ENCODE assay signal across 17 cellular contexts in genomic region chrX:44432641-44433040, GRCh38.
DNase-seq lines count a peak whose midpoint lies in the region; ATAC-seq lines count a peak whose summit lies in the region.
"Had no signal": no experiment of that assay in that cellular context is flagged by ENCODE, and none has a peak within 500 bp of the region (broad histone marks: within the 10 kb centered on the region; RNA-seq: fewer than 3 reads in every experiment).

No MANE protein-coding gene starts in this region.

- no peaks in the 10 kb centered on the region for H3K27me3 Mint-ChIP-seq in activated CD4-positive, alpha-beta T cell treated with anti-CD3 and anti-CD28 coated beads, Interleukin-2, amount 10 ng/mL, durations not matched to agents 7 days and 5 days
- H3K27me3 Mint-ChIP-seq: effector memory CD8-positive, alpha-beta T cell had no signal

- H3K4me3 Mint-ChIP-seq in activated CD4-positive, alpha-beta T cell treated with anti-CD3 and anti-CD28 coated beads, Interleukin-2, amount 10 ng/mL, durations not matched to agents 7 days and 5 days, result no peak overlapping the region
- H3K4me3 Mint-ChIP-seq: effector memory CD8-positive, alpha-beta T cell; mesothelial cell of epicardium had no signal

- no peaks in the 10 kb centered on the region for H3K4me1 Mint-ChIP-seq in activated CD4-positive, alpha-beta T cell treated with anti-CD3 and anti-CD28 coated beads, Interleukin-2, amount 10 ng/mL, durations not matched to agents 7 days and 5 days
- H3K4me1 Mint-ChIP-seq: mesothelial cell of epicardium had no signal

- CTCF ChIA-PET in activated CD4-positive, alpha-beta T cell treated with anti-CD3 and anti-CD28 coated beads, Interleukin-2, amount 10 ng/mL, durations not matched to agents 7 days and 5 days (lab: Charles Lee), result no interaction called here

- no peaks in the 10 kb centered on the region for H3K9me3 Mint-ChIP-seq in activated CD4-positive, alpha-beta T cell treated with anti-CD3 and anti-CD28 coated beads, Interleukin-2, amount 10 ng/mL, durations not matched to agents 7 days and 5 days
- H3K9me3 Mint-ChIP-seq: effector memory CD8-positive, alpha-beta T cell had no signal

- DNase-seq in activated CD4-positive, alpha-beta T cell treated with anti-CD3 and anti-CD28 coated beads, Interleukin-2, amount 10 ng/mL, durations not matched to agents 7 days and 5 days, result peak; percentile 6
- DNase-seq in activated CD4-positive, alpha-beta T cell treated with anti-CD3 and anti-CD28 coated beads, Interleukin-2, amount 50 U/mL, for 48 hours, result no peak
- DNase-seq in NCI-H69 (lab: John Stamatoyannopoulos, UW) (peak; percentile 47), renal cortical epithelial cell (ENCODE audit: low read depth) (peak; percentile 72), NCI-H1436 treated with DMSO at 0.1 percent for 48 hours (lab: John Stamatoyannopoulos, UW) (no peak), AG08395 (ENCODE audit: low spot score) (no peak), iPS-NIHi7 (ENCODE audit: extremely low spot score) (no peak)
- DNase-seq: activated CD4-positive, CD25-positive, alpha-beta regulatory T cell; activated T-cell treated with anti-CD3 and anti-CD28 coated beads, Interleukin-2, amount 50 U/mL, for 48 hours; aorta; effector memory CD8-positive, alpha-beta T cell; NCI-H510A treated with DMSO at 0.1 percent for 48 hours; posterior cingulate gyrus; SJCRH30; stimulated activated naive CD4-positive, alpha-beta T cell had no signal

- H3K27ac Mint-ChIP-seq in activated CD4-positive, alpha-beta T cell treated with anti-CD3 and anti-CD28 coated beads, Interleukin-2, amount 10 ng/mL, durations not matched to agents 7 days and 5 days, result no peak overlapping the region
- H3K27ac Mint-ChIP-seq: effector memory CD8-positive, alpha-beta T cell; mesothelial cell of epicardium had no signal

- ATAC-seq in esophagus mucosa, result peak; percentile 6
- ATAC-seq: effector memory CD8-positive, alpha-beta T cell had no signal

- no peaks in the 10 kb centered on the region for H3K36me3 Mint-ChIP-seq in activated CD4-positive, alpha-beta T cell treated with anti-CD3 and anti-CD28 coated beads, Interleukin-2, amount 10 ng/mL, durations not matched to agents 7 days and 5 days (ENCODE audit: low read depth)
- H3K36me3 Mint-ChIP-seq: mesothelial cell of epicardium had no signal

- POLR2A ChIA-PET in activated CD4-positive, alpha-beta T cell treated with anti-CD3 and anti-CD28 coated beads, Interleukin-2, amount 10 ng/mL, durations not matched to agents 7 days and 5 days (lab: Charles Lee), result no interaction called here

Comparison
In these comparisons a context has a peak if more than half of its experiments do, and no peak if none do; other contexts are left out.
1. DNase-seq: peak in activated CD4-positive, alpha-beta T cell treated with anti-CD3 and anti-CD28 coated beads, Interleukin-2, amount 10 ng/mL, durations not matched to agents 7 days and 5 days (single experiment), NCI-H69 (single experiment) and renal cortical epithelial cell (single experiment); none in activated CD4-positive, alpha-beta T cell treated with anti-CD3 and anti-CD28 coated beads, Interleukin-2, amount 50 U/mL, for 48 hours (0 of 2), NCI-H1436 treated with DMSO at 0.1 percent for 48 hours (single experiment), AG08395 (single experiment) and iPS-NIHi7 (single experiment).